In genomic region chr15:78766641-78767071, GRCh38 we compare ENCODE assay signal across 1 cellular context. TPM values are rescaled to one million over a fixed set of nuclear protein-coding genes. Genes with fewer than 3 reads are reported as not detected.
"Had no signal": no experiment of that assay in that cellular context is flagged by ENCODE, and none has a peak within 500 bp of the region (broad histone marks: within the 10 kb centered on the region; RNA-seq: fewer than 3 reads in every experiment).

No MANE protein-coding gene starts in this region.

RNA-seq across cellular contexts. Expression of gene ADAMTS7, which starts 44.6 kb away (rescaled TPM):
- total RNA-seq: activated CD8-positive, alpha-beta T cell treated with anti-CD3 and anti-CD28 coated beads, Interleukin-2, amount 10 ng/mL, durations not matched to agents 7 days and 5 days had no signal
